22 cellular contexts compared by ENCODE assay signal in the genomic region with DNA sequence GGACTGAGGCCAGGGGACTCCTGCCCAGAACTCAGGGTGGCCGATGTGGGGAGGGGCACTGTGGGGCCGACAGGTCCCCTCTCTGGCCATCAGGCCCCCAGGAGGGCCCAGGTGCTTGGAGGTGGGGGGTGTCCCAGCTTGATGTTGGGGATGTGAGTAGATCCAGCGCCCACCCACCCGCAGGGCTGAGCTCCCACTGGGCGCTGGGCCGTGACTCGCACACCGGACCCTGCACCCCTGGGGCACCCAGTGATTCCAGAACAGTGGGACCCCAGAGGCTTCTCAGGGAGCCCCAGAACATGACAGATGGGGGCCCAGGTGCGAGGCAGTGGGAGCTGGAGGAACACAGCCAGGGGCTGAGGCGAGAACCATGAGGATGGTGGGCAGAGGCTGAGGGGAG. TPM values are rescaled to one million over a fixed set of nuclear protein-coding genes. Genes with fewer than 3 reads are reported as not detected.
DNase-seq lines count a peak whose midpoint lies in the region; TF ChIP-seq lines count a peak whose summit lies in the region.
"Had no signal": no experiment of that assay in that cellular context is flagged by ENCODE, and none has a peak within 500 bp of the region (broad histone marks: within the 10 kb centered on the region; RNA-seq: fewer than 3 reads in every experiment).

No MANE protein-coding gene starts in this region.

- no peak overlapping the region for H2BK12ac ChIP-seq in neuronal stem cell (ENCODE audit: low read length)

- peak overlapping the region; percentile 97 for H2AK5ac ChIP-seq in neuronal stem cell (ENCODE audit: low read depth, low read length)

- CTCF ChIA-PET in HEK293 (lab: Yijun Ruan, JAX): interaction anchor here (3.5 kb wide), 1 partner anchor 14 kb away, joined by 28 read pairs; no protein-coding TSS in a partner anchor

- no peak overlapping the region for H4K8ac ChIP-seq in neuronal stem cell (ENCODE audit: low read depth, low read length)

- TF ChIP-seq CTCF in HEK293 (tag by site-specific recombination; IDR thresholded peaks at IDR 0.05): no peak
- no peak for TF ChIP-seq CTCF in VCaP (conservative IDR thresholded peaks at IDR 0.05)

- no peak overlapping the region for H3K4ac ChIP-seq in neuronal stem cell (ENCODE audit: low read length)

- H3K9me3 ChIP-seq in HEK293 (ENCODE audit: control insufficient read depth, insufficient read depth, low read depth, low read length): no peaks in the 10 kb centered on the region
- H3K9me3 ChIP-seq in neuronal stem cell (replicated peaks in 1 of 2; ENCODE audit: control insufficient read depth in 2 of 2, insufficient read depth in 1 of 2, low read depth in 1 of 2, low read length in 2 of 2): no peaks in the 10 kb centered on the region
- H3K9me3 ChIP-seq: BE2C, BLaER1 had no signal

- WGBS in neuronal stem cell (ENCODE audit: extremely low coverage in 2 of 2, insufficient read length in 2 of 2, insufficient replicate concordance in 1 of 2), 2 donors: no CpG with 5 or more reads among the region's 10 CpGs

- H3K27me3 ChIP-seq in neuronal stem cell (ENCODE audit: control insufficient read depth in 3 of 3, insufficient read depth in 3 of 3, low read depth in 1 of 3, low read length in 3 of 3): peaks cover 4 to 56% (median 24%) of the 10 kb centered on the region in 3 experiments

- no peak overlapping the region for H3K23ac ChIP-seq in neuronal stem cell (ENCODE audit: low read depth, low read length, poor library complexity)

- H4K91ac ChIP-seq in neuronal stem cell (ENCODE audit: low read depth, low read length, poor library complexity): no peak overlapping the region

- H3K79me1 ChIP-seq in neuronal stem cell (ENCODE audit: low read depth, low read length): no peaks in the 10 kb centered on the region

- DNase-seq in neuronal stem cell (ENCODE audit: low spot score) (no peak), HPDE6-E6E7 (ENCODE audit: extremely low spot score) (no peak)
- no peak for DNase-seq in NK-92 treated with Interleukin-12 subunit alpha and Interleukin-12 subunit beta, amount 100 ng/mL, for 24 hours (lab: John Stamatoyannopoulos, UW)
- DNase-seq: 8988T; ACHN; BE2C; C1 segment of cervical spinal cord; CD4-positive, alpha-beta memory T cell; CD4-positive, CD25-positive, alpha-beta regulatory T cell; CD8-positive, alpha-beta memory T cell; COR-L47; DMS 273 treated with DMSO at 0.1 percent for 48 hours; DMS79; DND-41; EL; GDM1 had no signal

- H3K9ac ChIP-seq in neuronal stem cell (ENCODE audit: low read depth, low read length, poor library complexity): no peak overlapping the region
- H3K9ac ChIP-seq: BLaER1 had no signal

- H3K18ac ChIP-seq in neuronal stem cell (ENCODE audit: low read length): peak overlapping the region; percentile 85

- H3K36me3 ChIP-seq in HEK293 (ENCODE audit: control insufficient read depth in 2 of 2, insufficient read depth in 1 of 2, low read length in 2 of 2) (no peaks in the 10 kb centered on the region), neuronal stem cell (replicated peaks in 1 of 2; ENCODE audit: control insufficient read depth in 2 of 2, insufficient read depth in 2 of 2, low read length in 2 of 2) (no peaks in the 10 kb centered on the region)
- H3K36me3 ChIP-seq: BE2C, BLaER1 had no signal

- peak overlapping the region; percentile 93 for H2BK5ac ChIP-seq in neuronal stem cell (ENCODE audit: low read length)

- H3K4me3 ChIP-seq in HEK293 (ENCODE audit: low read depth, low read length) (no peak overlapping the region), neuronal stem cell (ENCODE audit: low read length in 2 of 2) (no peak overlapping the region)
- H3K4me3 ChIP-seq: BLaER1, GM12878 had no signal

- H3K4me1 ChIP-seq in HEK293 (ENCODE audit: control insufficient read depth, insufficient read depth, low read length): no peaks in the 10 kb centered on the region; the same call in 1 of the 2 replicates
- H3K4me1 ChIP-seq in neuronal stem cell (ENCODE audit: control insufficient read depth in 2 of 2, insufficient read depth in 1 of 2, low read depth in 1 of 2, low read length in 2 of 2): peaks cover 4 to 20% of the 10 kb centered on the region in 2 donors
- H3K4me1 ChIP-seq: BE2C had no signal

- H2BK15ac ChIP-seq in neuronal stem cell (ENCODE audit: low read length): peak overlapping the region; percentile 30

- H3K4me2 ChIP-seq in neuronal stem cell (ENCODE audit: insufficient read depth, low read length, poor library complexity, severe bottlenecking): no peak overlapping the region
- H3K4me2 ChIP-seq: BLaER1 had no signal

- H3K27ac ChIP-seq in HEK293 (ENCODE audit: extremely low read depth, low read depth, low read length) (no peak overlapping the region), VCaP (peak overlapping the region; percentile 69), neuronal stem cell (replicated peaks; ENCODE audit: low read length) (no peak overlapping the region)
- H3K27ac ChIP-seq: BLaER1 had no signal

- H2AFZ ChIP-seq in neuronal stem cell (ENCODE audit: low read length): no peak overlapping the region

- peak overlapping the region; percentile 96 for H2BK120ac ChIP-seq in neuronal stem cell (ENCODE audit: low read depth, low read length)

- POLR2A ChIA-PET in HEK293 (lab: Yijun Ruan, JAX): interaction anchor here (0.5 kb wide), 1 partner anchor 41 kb away, joined by 6 read pairs; no protein-coding TSS in a partner anchor

- H3K14ac ChIP-seq in neuronal stem cell (ENCODE audit: low read length): no peak overlapping the region

TF ChIP-seq in HEK293, 187 proteins besides CTCF, POLR2A, EP300 and RAD21:
- TF ChIP-seq ZIC2 (tag by site-specific recombination; IDR thresholded peaks at IDR 0.05) (peak; percentile 77), ZFP41 (tag by site-specific recombination; IDR thresholded peaks at IDR 0.05; ENCODE audit: borderline replicate concordance) (no peak), ZNF292 (tag by site-specific recombination; IDR thresholded peaks at IDR 0.05; ENCODE audit: borderline replicate concordance, low read depth) (no peak)
- TF ChIP-seq, protein P1, sequence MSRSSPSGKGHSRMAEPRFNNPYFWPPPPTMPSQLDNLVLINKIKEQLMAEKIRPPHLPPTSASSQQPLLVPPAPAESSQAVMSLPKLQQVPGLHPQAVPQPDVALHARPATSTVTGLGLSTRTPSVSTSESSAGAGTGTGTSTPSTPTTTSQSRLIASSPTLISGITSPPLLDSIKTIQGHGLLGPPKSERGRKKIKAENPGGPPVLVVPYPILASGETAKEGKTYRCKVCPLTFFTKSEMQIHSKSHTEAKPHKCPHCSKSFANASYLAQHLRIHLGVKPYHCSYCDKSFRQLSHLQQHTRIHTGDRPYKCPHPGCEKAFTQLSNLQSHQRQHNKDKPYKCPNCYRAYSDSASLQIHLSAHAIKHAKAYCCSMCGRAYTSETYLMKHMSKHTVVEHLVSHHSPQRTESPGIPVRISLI (tag by site-specific recombination; IDR thresholded peaks at IDR 0.05): no peak

RNA-seq across cellular contexts. Expression of a gene that starts 1.5 kb away (rescaled TPM):
- polyA plus RNA-seq in neuronal stem cell (2013, experiment 1 of 2): not detected
- not detected for polyA plus RNA-seq in neuronal stem cell (2013, experiment 2 of 2)
- polyA plus RNA-seq: AG04450; CD14-positive monocyte; CD4-positive, alpha-beta memory T cell; CD4-positive, CD25-positive, alpha-beta regulatory T cell; CD8-positive, alpha-beta memory T cell; GM12878 had no signal

RNA-seq across cellular contexts. Expression of a gene that starts 25.0 kb away (rescaled TPM):
- not detected for polyA plus RNA-seq in neuronal stem cell (2013, experiment 1 of 2)
- polyA plus RNA-seq in neuronal stem cell (2013, experiment 2 of 2): not detected
- polyA plus RNA-seq: AG04450; CD14-positive monocyte; CD4-positive, alpha-beta memory T cell; CD4-positive, CD25-positive, alpha-beta regulatory T cell; CD8-positive, alpha-beta memory T cell; GM12878 had no signal
